Comparison of ENCODE assay signal across 1 cellular context in the genomic region with DNA sequence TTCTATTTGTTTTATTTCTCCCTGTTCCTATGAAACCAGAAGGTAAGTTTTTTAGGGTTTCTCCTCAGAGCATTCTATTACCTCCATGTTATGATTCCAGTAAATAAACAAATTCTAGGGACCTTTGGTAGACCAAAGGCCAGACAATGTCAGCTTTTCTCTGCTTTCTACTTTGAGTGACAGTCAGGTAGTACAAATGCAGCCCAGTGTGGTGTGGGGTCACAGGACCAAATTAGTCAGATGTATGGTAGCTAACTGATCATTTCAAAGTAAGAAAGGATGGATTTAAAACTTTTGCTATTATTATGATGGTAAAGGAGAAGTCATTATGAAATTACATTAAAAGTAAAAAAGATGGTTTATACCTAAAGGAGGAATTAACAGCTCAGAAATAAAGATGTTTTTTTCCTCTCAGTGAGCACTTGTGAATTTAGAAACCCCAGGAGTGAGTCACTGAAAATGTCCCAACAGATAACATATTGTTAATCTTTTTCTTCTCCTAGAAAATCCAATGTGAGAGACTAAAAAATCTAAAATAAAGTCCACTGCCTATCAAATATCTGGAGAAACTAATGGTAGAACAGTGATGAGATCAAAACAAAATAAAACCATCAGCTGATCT.
A peak's percentile ranks its signal among the peaks of the same experiment; 100 is the strongest.
TF ChIP-seq lines count a peak whose summit lies in the region.

No MANE protein-coding gene starts in this region.

TF ChIP-seq in GM12878, 131 proteins besides CTCF, POLR2A, EP300 and RAD21:
- TF ChIP-seq, protein P1, sequence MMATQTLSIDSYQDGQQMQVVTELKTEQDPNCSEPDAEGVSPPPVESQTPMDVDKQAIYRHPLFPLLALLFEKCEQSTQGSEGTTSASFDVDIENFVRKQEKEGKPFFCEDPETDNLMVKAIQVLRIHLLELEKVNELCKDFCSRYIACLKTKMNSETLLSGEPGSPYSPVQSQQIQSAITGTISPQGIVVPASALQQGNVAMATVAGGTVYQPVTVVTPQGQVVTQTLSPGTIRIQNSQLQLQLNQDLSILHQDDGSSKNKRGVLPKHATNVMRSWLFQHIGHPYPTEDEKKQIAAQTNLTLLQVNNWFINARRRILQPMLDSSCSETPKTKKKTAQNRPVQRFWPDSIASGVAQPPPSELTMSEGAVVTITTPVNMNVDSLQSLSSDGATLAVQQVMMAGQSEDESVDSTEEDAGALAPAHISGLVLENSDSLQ (IDR thresholded peaks at IDR 0.05): peak; percentile 61; the same call in 1 of the 2 replicates
- TF ChIP-seq PAX8 (IDR thresholded peaks at IDR 0.05): no peak
